ENCODE assay signal across 26 cellular contexts in the genomic region with DNA sequence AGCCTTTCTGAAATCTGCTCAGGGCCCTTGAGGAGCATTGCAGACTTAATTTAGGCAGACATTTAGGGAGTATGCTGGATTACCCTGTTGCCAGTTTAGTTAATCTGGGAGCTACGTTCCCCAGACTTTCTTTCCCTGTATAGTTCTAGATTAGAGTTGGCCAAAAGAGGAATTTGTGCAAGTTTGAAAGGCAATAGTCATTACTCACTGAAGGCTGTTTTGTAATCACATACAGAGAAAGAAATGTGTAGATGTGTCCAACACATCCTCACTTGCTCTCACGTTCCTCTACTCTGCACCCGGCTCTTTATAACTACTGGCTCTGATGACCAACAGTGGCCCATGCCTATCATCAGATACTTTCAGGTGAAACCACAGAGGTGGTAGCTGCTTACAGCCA. TPM values are rescaled to one million over a fixed set of nuclear protein-coding genes. Genes with fewer than 3 reads are reported as not detected.
"Had no signal": no experiment of that assay in that cellular context is flagged by ENCODE, and none has a peak within 500 bp of the region (broad histone marks: within the 10 kb centered on the region; RNA-seq: fewer than 3 reads in every experiment).

No MANE protein-coding gene starts in this region.

- H3K9me3 ChIP-seq: gastrocnemius medialis had no signal

- H3K27ac Mint-ChIP-seq: activated B cell treated with CpG ODN at 0.5 μM for 24 hours; activated CD4-positive, alpha-beta T cell treated with anti-CD3 and anti-CD28 coated beads for 36 hours; activated naive CD4-positive, alpha-beta T cell treated with anti-CD3 and anti-CD28 coated beads for 36 hours; activated naive CD8-positive, alpha-beta T cell treated with anti-CD3 and anti-CD28 coated beads, Interleukin-2, amount 10 ng/mL, durations not matched to agents 7 days and 5 days; dendritic cell treated with granulocyte-macrophage colony-stimulating factor and Interleukin-4, amounts not matched to agents 40 ng/mL and 50 ng/mL, for 4 days; natural killer cell treated with Interleukin-12 subunit alpha and Interleukin-12 subunit beta and Interleukin-15 and Interleukin-18, amount 100 ng/mL, for 72 hours; progenitor cell of endocrine pancreas had no signal

- H3K4me3 Mint-ChIP-seq: activated B cell treated with CpG ODN at 0.5 μM for 24 hours; activated CD4-positive, alpha-beta T cell treated with anti-CD3 and anti-CD28 coated beads for 36 hours; activated naive CD4-positive, alpha-beta T cell treated with anti-CD3 and anti-CD28 coated beads for 36 hours; activated naive CD8-positive, alpha-beta T cell treated with anti-CD3 and anti-CD28 coated beads, Interleukin-2, amount 10 ng/mL, durations not matched to agents 7 days and 5 days; dendritic cell treated with granulocyte-macrophage colony-stimulating factor and Interleukin-4, amounts not matched to agents 40 ng/mL and 50 ng/mL, for 4 days; natural killer cell treated with Interleukin-12 subunit alpha and Interleukin-12 subunit beta and Interleukin-15 and Interleukin-18, amount 100 ng/mL, for 72 hours had no signal

- DNase-seq: activated B cell treated with CpG ODN at 0.5 μM for 24 hours; activated CD4-positive, alpha-beta T cell treated with anti-CD3 and anti-CD28 coated beads for 36 hours; activated CD4-positive, alpha-beta T cell treated with anti-CD3 and anti-CD28 coated beads, Interleukin-2, amount 50 U/mL, for 48 hours; activated CD8-positive, alpha-beta memory T cell treated with anti-CD3 and anti-CD28 coated beads, Interleukin-2, amount 50 U/mL, for 48 hours; activated effector memory CD4-positive, alpha-beta T cell treated with Interleukin-2 at 50 U/mL for 16 hours; activated naive CD4-positive, alpha-beta T cell treated with anti-CD3 and anti-CD28 coated beads for 36 hours; activated naive CD8-positive, alpha-beta T cell treated with anti-CD3 and anti-CD28 coated beads, Interleukin-2, amount 10 ng/mL, durations not matched to agents 7 days and 5 days; activated T-cell treated with anti-CD3 and anti-CD28 coated beads, Interleukin-2, amount 50 U/mL, for 48 hours; amygdala; effector CD4-positive, alpha-beta T cell; gastrocnemius medialis; head of caudate nucleus; retina; stimulated activated CD4-positive, alpha-beta T cell treated with anti-CD3 and anti-CD28 coated beads, Interleukin-12 subunit alpha, Interleukin-12 subunit beta, amount 100 ng/mL, for 4 hours; stimulated activated CD4-positive, alpha-beta T cell treated with anti-CD3 and anti-CD28 coated beads, Interleukin-4, amount 100 ng/mL, for 4 hours; stimulated activated naive CD8-positive, alpha-beta T cell treated with anti-CD3 and anti-CD28 coated beads, Interleukin-15, Interleukin-2, amounts not matched to agents 100 U/mL and 50 U/mL, for 24 hours; T1000 had no signal

- FAIRE-seq: endometrium, keratinocyte had no signal

- ATAC-seq: activated CD4-positive, alpha-beta T cell treated with anti-CD3 and anti-CD28 coated beads for 36 hours; natural killer cell treated with Interleukin-12 subunit alpha and Interleukin-12 subunit beta and Interleukin-15 and Interleukin-18, amount 100 ng/mL, for 72 hours; stimulated activated naive CD8-positive, alpha-beta T cell treated with anti-CD3 and anti-CD28 coated beads, Interleukin-15, Interleukin-2, amounts not matched to agents 100 U/mL and 50 U/mL, for 24 hours had no signal

- H3K9me3 Mint-ChIP-seq: natural killer cell treated with Interleukin-12 subunit alpha and Interleukin-12 subunit beta and Interleukin-15 and Interleukin-18, amount 100 ng/mL, for 72 hours had no signal

- H3K27me3 ChIP-seq: gastrocnemius medialis had no signal

- H3K4me1 Mint-ChIP-seq: activated B cell treated with CpG ODN at 0.5 μM for 24 hours; activated CD4-positive, alpha-beta T cell treated with anti-CD3 and anti-CD28 coated beads for 36 hours; activated naive CD8-positive, alpha-beta T cell treated with anti-CD3 and anti-CD28 coated beads, Interleukin-2, amount 10 ng/mL, durations not matched to agents 7 days and 5 days had no signal

- H3K36me3 ChIP-seq: gastrocnemius medialis had no signal

- H3K27me3 Mint-ChIP-seq: dendritic cell treated with granulocyte-macrophage colony-stimulating factor and Interleukin-4, amounts not matched to agents 40 ng/mL and 50 ng/mL, for 4 days; progenitor cell of endocrine pancreas had no signal

- H3K4me3 ChIP-seq: gastrocnemius medialis had no signal

- H3K36me3 Mint-ChIP-seq: activated naive CD8-positive, alpha-beta T cell treated with anti-CD3 and anti-CD28 coated beads, Interleukin-2, amount 10 ng/mL, durations not matched to agents 7 days and 5 days; natural killer cell treated with Interleukin-12 subunit alpha and Interleukin-12 subunit beta and Interleukin-15 and Interleukin-18, amount 100 ng/mL, for 72 hours had no signal

RNA-seq across cellular contexts. Expression of a gene that starts 24.2 kb away (rescaled TPM):
- total RNA-seq: activated B cell treated with CpG ODN at 0.5 μM for 24 hours; activated CD4-positive, alpha-beta T cell treated with anti-CD3 and anti-CD28 coated beads for 36 hours; activated CD8-positive, alpha-beta memory T cell treated with anti-CD3 and anti-CD28 coated beads for 36 hours; activated naive CD4-positive, alpha-beta T cell treated with anti-CD3 and anti-CD28 coated beads for 36 hours; activated naive CD8-positive, alpha-beta T cell treated with anti-CD3 and anti-CD28 coated beads, Interleukin-2, amount 10 ng/mL, durations not matched to agents 7 days and 5 days; epithelial cell of proximal tubule; natural killer cell treated with Interleukin-12 subunit alpha and Interleukin-12 subunit beta and Interleukin-15 and Interleukin-18, amount 100 ng/mL, for 72 hours; osteocyte; T-helper 1 cell treated with Interleukin-12 subunit alpha and Interleukin-12 subunit beta and Interleukin-4 antibody, amounts not matched to agents 30 ng/mL and 1 ng/mL, for 36 hours had no signal
- polyA plus RNA-seq: keratinocyte had no signal
